In genomic region chr17:82668631-82669099, GRCh38 we compare ENCODE assay signal across 8 cellular contexts. TPM values are rescaled to one million over a fixed set of nuclear protein-coding genes. Genes with fewer than 3 reads are reported as not detected.
A peak's percentile ranks its signal among the peaks of the same experiment; 100 is the strongest.
DNase-seq lines count a peak whose midpoint lies in the region; ATAC-seq and TF ChIP-seq lines count a peak whose summit lies in the region.

No MANE protein-coding gene starts in this region.

- peak; percentile 49 for TF ChIP-seq RAD21 in Ishikawa (IDR thresholded peaks at IDR 0.05; ENCODE audit: low read depth)

- no peaks in the 10 kb centered on the region for H3K36me3 Mint-ChIP-seq in activated CD4-positive, alpha-beta T cell treated with anti-CD3 and anti-CD28 coated beads, Interleukin-2, amount 10 ng/mL, durations not matched to agents 7 days and 5 days (ENCODE audit: low read depth)

- no peak overlapping the region for H3K4me3 Mint-ChIP-seq in activated CD4-positive, alpha-beta T cell treated with anti-CD3 and anti-CD28 coated beads, Interleukin-2, amount 10 ng/mL, durations not matched to agents 7 days and 5 days

- H3K9me3 ChIP-seq in thoracic aorta, result no peaks in the 10 kb centered on the region

- no peak for ATAC-seq in thoracic aorta (ENCODE audit: insufficient number of reproducible peaks, low FRiP score, low read depth)

- POLR2A ChIA-PET in activated CD4-positive, alpha-beta T cell treated with anti-CD3 and anti-CD28 coated beads, Interleukin-2, amount 10 ng/mL, durations not matched to agents 7 days and 5 days (lab: Charles Lee), result no interaction called here

- no peaks in the 10 kb centered on the region for H3K27me3 Mint-ChIP-seq in activated CD4-positive, alpha-beta T cell treated with anti-CD3 and anti-CD28 coated beads, Interleukin-2, amount 10 ng/mL, durations not matched to agents 7 days and 5 days

- H3K4me1 Mint-ChIP-seq in activated CD4-positive, alpha-beta T cell treated with anti-CD3 and anti-CD28 coated beads, Interleukin-2, amount 10 ng/mL, durations not matched to agents 7 days and 5 days, result peaks cover 8% of the 10 kb centered on the region

- H3K27ac Mint-ChIP-seq in activated CD4-positive, alpha-beta T cell treated with anti-CD3 and anti-CD28 coated beads, Interleukin-2, amount 10 ng/mL, durations not matched to agents 7 days and 5 days, result no peak overlapping the region

- no peaks in the 10 kb centered on the region for H3K27me3 ChIP-seq in thoracic aorta (replicated peaks; ENCODE audit: insufficient read depth)

- H3K9me3 Mint-ChIP-seq in activated CD4-positive, alpha-beta T cell treated with anti-CD3 and anti-CD28 coated beads, Interleukin-2, amount 10 ng/mL, durations not matched to agents 7 days and 5 days, result peaks cover 3% of the 10 kb centered on the region

- no peak for TF ChIP-seq POLR2A in erythroblast (IDR thresholded peaks at IDR 0.05; ENCODE audit: low read length)

- peak; percentile 23 for TF ChIP-seq CTCF in thoracic aorta (IDR thresholded peaks at IDR 0.05)

- no peaks in the 10 kb centered on the region for H3K36me3 ChIP-seq in thoracic aorta

- peaks cover 0 to 6% of the 10 kb centered on the region in 2 donors for H3K4me1 ChIP-seq in thoracic aorta (ENCODE audit: control insufficient read depth in 1 of 2, low read depth in 2 of 2)

- H3K4me3 ChIP-seq in thoracic aorta, result peak overlapping the region; percentile 30

- TF ChIP-seq EP300 in Ishikawa (IDR thresholded peaks at IDR 0.05; ENCODE audit: borderline replicate concordance), result no peak

- peak; percentile 96 for DNase-seq in D341Med (ENCODE audit: low spot score)
- peak; percentile 43 for DNase-seq in activated CD4-positive, alpha-beta T cell treated with anti-CD3 and anti-CD28 coated beads, Interleukin-2, amount 10 ng/mL, durations not matched to agents 7 days and 5 days
- DNase-seq in erythroblast (lab: John Stamatoyannopoulos, UW), result peak; percentile 76 to 79
- peak; percentile 58 for DNase-seq in myocyte (ENCODE audit: low read depth)
- DNase-seq in thoracic aorta (ENCODE audit: low spot score), result no peak
- no peak for DNase-seq in NCI-H446 treated with DMSO at 0.1 percent for 48 hours (lab: John Stamatoyannopoulos, UW)
- no peak for DNase-seq in HCEC 1CT

- CTCF ChIA-PET in activated CD4-positive, alpha-beta T cell treated with anti-CD3 and anti-CD28 coated beads, Interleukin-2, amount 10 ng/mL, durations not matched to agents 7 days and 5 days (lab: Charles Lee), result interaction anchor here (0.7 to 1.6 kb wide), 9 partner anchors 11 to 537 kb away, joined by 3 to 5 read pairs (median 3); partner anchors contain the start of gene RAB40B

- H3K27ac ChIP-seq in thoracic aorta, result no peak overlapping the region

TF ChIP-seq in Ishikawa, 13 proteins besides CTCF, POLR2A, EP300 and RAD21:
- TF ChIP-seq YY1 (IDR thresholded peaks at IDR 0.05; ENCODE audit: low read depth), result no peak
TF ChIP-seq in Ishikawa: peak in this region for 0.

RNA-seq across cellular contexts. Expression of gene WDR45B, which starts 20.4 kb away (rescaled TPM):
- 10 to 100 TPM; 33.5 to 36.4 TPM for total RNA-seq in activated CD4-positive, alpha-beta T cell treated with anti-CD3 and anti-CD28 coated beads, Interleukin-2, amount 10 ng/mL, durations not matched to agents 7 days and 5 days
- total RNA-seq in myocyte (88.2 and 97.7 TPM in 2 replicates), thoracic aorta (10 to 100 TPM; 50.0 to 55.7 TPM)
- 89.2 TPM for polyA plus RNA-seq in myocyte (2012)

RNA-seq across cellular contexts. Expression of gene RAB40B, which starts 29.8 kb away (rescaled TPM):
- 1 to 10 TPM; 1.7 to 2.2 TPM for total RNA-seq in activated CD4-positive, alpha-beta T cell treated with anti-CD3 and anti-CD28 coated beads, Interleukin-2, amount 10 ng/mL, durations not matched to agents 7 days and 5 days
- 26.6 and 45.5 TPM in 2 replicates for total RNA-seq in myocyte
- polyA plus RNA-seq in myocyte (2012), result 28.5 TPM
- 10 to 100 TPM; 17.3 to 21.1 TPM for total RNA-seq in thoracic aorta

RNA-seq across cellular contexts. Expression of gene FN3KRP, which starts 47.8 kb away (rescaled TPM):
- 10 to 100 TPM; 37.8 to 40.9 TPM for total RNA-seq in activated CD4-positive, alpha-beta T cell treated with anti-CD3 and anti-CD28 coated beads, Interleukin-2, amount 10 ng/mL, durations not matched to agents 7 days and 5 days
- total RNA-seq in myocyte (17.8 and 20.3 TPM in 2 replicates), thoracic aorta (10 to 100 TPM in 1 of 2 donors, 1 to 10 TPM in 1; 9.8 to 15.6 TPM)
- 38.6 TPM for polyA plus RNA-seq in myocyte (2012)

Comparison
In these comparisons a context has a peak if more than half of its experiments do, and no peak if none do; other contexts are left out.
1. DNase-seq: peak in D341Med (single experiment), activated CD4-positive, alpha-beta T cell treated with anti-CD3 and anti-CD28 coated beads, Interleukin-2, amount 10 ng/mL, durations not matched to agents 7 days and 5 days (single experiment), erythroblast (2 of 2) and myocyte (single experiment); none in thoracic aorta (single experiment), NCI-H446 treated with DMSO at 0.1 percent for 48 hours (single experiment) and HCEC 1CT (single experiment).